Comparison of ENCODE assay signal across 10 cellular contexts in the genomic region with DNA sequence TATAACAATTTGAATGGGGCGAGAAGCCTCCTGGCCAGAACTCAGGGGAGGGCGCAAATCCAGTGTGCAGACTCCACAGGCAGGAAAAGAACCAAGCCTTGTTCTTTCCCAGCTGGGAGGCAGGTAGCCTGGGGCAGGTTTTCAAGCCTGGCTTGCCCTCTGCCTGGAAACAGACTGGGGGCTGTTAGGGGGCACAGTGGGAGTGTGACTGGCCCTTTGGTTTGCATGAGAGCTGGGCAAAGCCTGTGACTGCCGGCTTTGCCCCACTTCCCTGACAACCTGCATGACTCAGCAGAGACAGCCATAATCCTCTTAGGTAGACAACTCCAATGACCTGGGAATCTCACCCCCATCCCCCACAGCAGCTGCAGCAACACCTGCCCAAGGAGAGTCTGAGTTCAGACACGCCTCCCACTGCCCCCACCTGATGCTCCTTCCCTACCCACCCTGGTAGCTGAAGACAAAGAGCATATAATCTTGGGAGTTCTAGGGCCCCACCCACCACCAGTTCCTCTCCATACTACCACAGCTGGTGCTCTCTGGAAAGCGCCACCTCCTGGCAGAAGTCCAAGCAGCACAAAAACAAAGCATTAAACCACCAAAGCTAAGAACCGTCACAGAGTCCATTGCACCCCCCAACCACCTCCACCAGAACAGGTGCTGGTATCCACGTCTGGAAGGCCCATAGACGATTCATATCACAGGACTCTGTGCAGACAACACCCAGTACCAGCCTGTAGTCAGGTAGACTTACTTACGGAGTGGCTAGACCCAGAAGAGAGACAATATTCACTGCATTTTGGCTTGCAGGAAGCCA.
DNase-seq lines count a peak whose midpoint lies in the region; ATAC-seq and TF ChIP-seq lines count a peak whose summit lies in the region.
"Had no signal": no experiment of that assay in that cellular context is flagged by ENCODE, and none has a peak within 500 bp of the region (broad histone marks: within the 10 kb centered on the region; RNA-seq: fewer than 3 reads in every experiment).

No MANE protein-coding gene starts in this region.

- no peak for ATAC-seq in HG03097 (IDR thresholded peaks at IDR 0.05; ENCODE audit: low FRiP score, unreplicated experiment)

- DNase-seq in NCI-H1417 (lab: John Stamatoyannopoulos, UW) = peak; percentile 1 to 25 (median 12)
- no peak for DNase-seq in NCI-H1417 treated with DMSO at 0.1 percent for 48 hours (lab: John Stamatoyannopoulos, UW)
- peak; percentile 17 for DNase-seq in MV-4-11 (lab: John Stamatoyannopoulos, UW)
- DNase-seq in SHP77 (lab: John Stamatoyannopoulos, UW) = peak; percentile 26 to 44
- peak; percentile 16 for DNase-seq in nephron progenitor cell
- no peak for DNase-seq in dermis blood vessel endothelial cell
- no peak for DNase-seq in posterior vena cava (ENCODE audit: low spot score)
- DNase-seq: caudate nucleus; stimulated activated CD4-positive, alpha-beta T cell treated with anti-CD3 and anti-CD28 coated beads, Interleukin-1b, Interleukin-23, amount 100 ng/mL, for 48 hours had no signal

- peaks cover 29% of the 10 kb centered on the region for H3K36me3 Mint-ChIP-seq in nephron progenitor cell (ENCODE audit: low read depth)

- H3K27ac Mint-ChIP-seq in nephron progenitor cell = no peak overlapping the region

- H3K9me3 Mint-ChIP-seq in nephron progenitor cell = peaks cover 49% of the 10 kb centered on the region

- H3K4me1 Mint-ChIP-seq in nephron progenitor cell = peaks cover 6% of the 10 kb centered on the region

- intact Hi-C loops in posterior vena cava (cut with DNase I) = no loop called here

- TF ChIP-seq CTCF in nephron progenitor cell (IDR thresholded peaks at IDR 0.05) = no peak

- H3K27me3 Mint-ChIP-seq in nephron progenitor cell (ENCODE audit: low read depth, poor library complexity) = peaks cover 6% of the 10 kb centered on the region

- H3K4me3 Mint-ChIP-seq in nephron progenitor cell = no peak overlapping the region

Comparison
In these comparisons a context has a peak if more than half of its experiments do, and no peak if none do; other contexts are left out.
1. DNase-seq: peak in NCI-H1417 (3 of 3), MV-4-11 (single experiment), SHP77 (2 of 2) and nephron progenitor cell (single experiment); none in NCI-H1417 treated with DMSO at 0.1 percent for 48 hours (single experiment), dermis blood vessel endothelial cell (single experiment) and posterior vena cava (single experiment).